24 cellular contexts compared by ENCODE assay signal in genomic region chr15:101051291-101052030, GRCh38.
DNase-seq lines count a peak whose midpoint lies in the region; ATAC-seq and TF ChIP-seq lines count a peak whose summit lies in the region.
"Had no signal": no experiment of that assay in that cellular context is flagged by ENCODE, and none has a peak within 500 bp of the region (broad histone marks: within the 10 kb centered on the region; RNA-seq: fewer than 3 reads in every experiment).

No MANE protein-coding gene starts in this region.

- H3K9me3 Mint-ChIP-seq in activated CD8-positive, alpha-beta memory T cell treated with anti-CD3 and anti-CD28 coated beads, Interleukin-2, amount 10 ng/mL, durations not matched to agents 7 days and 5 days (ENCODE audit: low read depth): no peaks in the 10 kb centered on the region
- H3K9me3 Mint-ChIP-seq: activated naive CD4-positive, alpha-beta T cell treated with anti-CD3 and anti-CD28 coated beads, Interleukin-2, amount 10 ng/mL, durations not matched to agents 7 days and 5 days had no signal

- no peak for ATAC-seq in activated CD8-positive, alpha-beta memory T cell treated with anti-CD3 and anti-CD28 coated beads, Interleukin-2, amount 10 ng/mL, durations not matched to agents 7 days and 5 days
- ATAC-seq in left lobe of liver (no peak), HG02885 (IDR thresholded peaks at IDR 0.05; ENCODE audit: poor library complexity, unreplicated experiment) (no peak), GM19035 (IDR thresholded peaks at IDR 0.05; ENCODE audit: unreplicated experiment) (no peak)
- ATAC-seq: PC-3 had no signal

- intact Hi-C loops in posterior vena cava (cut with DNase I): no loop called here

- no peaks in the 10 kb centered on the region for H3K36me3 Mint-ChIP-seq in activated CD8-positive, alpha-beta memory T cell treated with anti-CD3 and anti-CD28 coated beads, Interleukin-2, amount 10 ng/mL, durations not matched to agents 7 days and 5 days
- H3K36me3 Mint-ChIP-seq: activated naive CD4-positive, alpha-beta T cell treated with anti-CD3 and anti-CD28 coated beads, Interleukin-2, amount 10 ng/mL, durations not matched to agents 7 days and 5 days had no signal

- H3K4me1 Mint-ChIP-seq in activated CD8-positive, alpha-beta memory T cell treated with anti-CD3 and anti-CD28 coated beads, Interleukin-2, amount 10 ng/mL, durations not matched to agents 7 days and 5 days: no peaks in the 10 kb centered on the region
- H3K4me1 Mint-ChIP-seq: activated naive CD4-positive, alpha-beta T cell treated with anti-CD3 and anti-CD28 coated beads, Interleukin-2, amount 10 ng/mL, durations not matched to agents 7 days and 5 days had no signal

- DNase-seq in D341Med (ENCODE audit: low spot score): peak; percentile 19
- peak; percentile 37 for DNase-seq in activated CD8-positive, alpha-beta memory T cell treated with anti-CD3 and anti-CD28 coated beads, Interleukin-2, amount 10 ng/mL, durations not matched to agents 7 days and 5 days
- peak; percentile 32 for DNase-seq in left lobe of liver (ENCODE audit: low spot score)
- peak; percentile 73 for DNase-seq in posterior vena cava (ENCODE audit: low spot score)
- DNase-seq in GM10266 (ENCODE audit: extremely low spot score): no peak
- no peak for DNase-seq in NCI-H1417 treated with DMSO at 0.1 percent for 48 hours (lab: John Stamatoyannopoulos, UW)
- DNase-seq: activated CD4-positive, CD25-positive, alpha-beta regulatory T cell treated with anti-CD3 and anti-CD28 coated beads, Interleukin-2, amount 50 U/mL, for 72 hours; activated naive CD4-positive, alpha-beta T cell treated with anti-CD3 and anti-CD28 coated beads, Interleukin-2, amount 10 ng/mL, durations not matched to agents 7 days and 5 days; amygdala; cortex of kidney; EL; kidney; NCI-H1105 treated with DMSO at 0.1 percent for 48 hours; NCI-H2107; NCI-H446 treated with DMSO at 0.1 percent for 48 hours; occipital lobe; PC-3; retina; SIG-M5; stimulated activated CD4-positive, alpha-beta T cell treated with anti-CD3 and anti-CD28 coated beads, Interleukin-12 subunit alpha, Interleukin-12 subunit beta, amount 100 ng/mL, for 4 hours; stimulated activated CD4-positive, alpha-beta T cell treated with anti-CD3 and anti-CD28 coated beads, Interleukin-4, amount 100 ng/mL, for 24 hours; stimulated activated naive CD4-positive, alpha-beta T cell had no signal

- H3K27ac Mint-ChIP-seq in activated CD8-positive, alpha-beta memory T cell treated with anti-CD3 and anti-CD28 coated beads, Interleukin-2, amount 10 ng/mL, durations not matched to agents 7 days and 5 days: no peak overlapping the region
- H3K27ac Mint-ChIP-seq: activated naive CD4-positive, alpha-beta T cell treated with anti-CD3 and anti-CD28 coated beads, Interleukin-2, amount 10 ng/mL, durations not matched to agents 7 days and 5 days had no signal

- CTCF ChIA-PET in activated CD8-positive, alpha-beta memory T cell treated with anti-CD3 and anti-CD28 coated beads, Interleukin-2, amount 10 ng/mL, durations not matched to agents 7 days and 5 days (lab: Charles Lee): no interaction called here

- no peaks in the 10 kb centered on the region for H3K27me3 Mint-ChIP-seq in activated CD8-positive, alpha-beta memory T cell treated with anti-CD3 and anti-CD28 coated beads, Interleukin-2, amount 10 ng/mL, durations not matched to agents 7 days and 5 days

- H3K4me3 Mint-ChIP-seq in activated CD8-positive, alpha-beta memory T cell treated with anti-CD3 and anti-CD28 coated beads, Interleukin-2, amount 10 ng/mL, durations not matched to agents 7 days and 5 days: no peak overlapping the region
- H3K4me3 Mint-ChIP-seq: activated naive CD4-positive, alpha-beta T cell treated with anti-CD3 and anti-CD28 coated beads, Interleukin-2, amount 10 ng/mL, durations not matched to agents 7 days and 5 days had no signal

- TF ChIP-seq CTCF in GM10266 (IDR thresholded peaks at IDR 0.05; ENCODE audit: control insufficient read depth, insufficient read depth, low read depth, missing control alignments): no peak

Comparison
In these comparisons a context has a peak if more than half of its experiments do, and no peak if none do; other contexts are left out.
1. DNase-seq: peak in D341Med (single experiment), activated CD8-positive, alpha-beta memory T cell treated with anti-CD3 and anti-CD28 coated beads, Interleukin-2, amount 10 ng/mL, durations not matched to agents 7 days and 5 days (single experiment), left lobe of liver (single experiment) and posterior vena cava (single experiment); none in GM10266 (single experiment) and NCI-H1417 treated with DMSO at 0.1 percent for 48 hours (single experiment).